ENCODE assay signal across 22 cellular contexts in genomic region chr11:19555266-19555665, GRCh38.
"Had no signal": no experiment of that assay in that cellular context is flagged by ENCODE, and none has a peak within 500 bp of the region (broad histone marks: within the 10 kb centered on the region; RNA-seq: fewer than 3 reads in every experiment).

No MANE protein-coding gene starts in this region.

- DNase-seq: dorsolateral prefrontal cortex; effector CD4-positive, alpha-beta T cell; foreskin fibroblast; gastrocnemius medialis; heart left ventricle; hippocampal formation; left cardiac atrium; left ventricle myocardium superior; naive thymus-derived CD4-positive, alpha-beta T cell; occipital lobe; ovary; posterior cingulate gyrus; psoas muscle; right cardiac atrium; stimulated activated CD4-positive, alpha-beta T cell treated with anti-CD3 and anti-CD28 coated beads, Interleukin-15, amount 100 ng/mL, for 24 hours; stimulated activated CD4-positive, alpha-beta T cell treated with anti-CD3 and anti-CD28 coated beads, Interleukin-2, amount 100 ng/mL, for 48 hours; stimulated activated naive B cell treated with anti-CD40 and anti-IgM and Interleukin-4, amounts not matched to agents 10 μg/mL and 1 μg/mL and 100 μg/mL, for 72 hours; trophoblast cell had no signal

- H3K9me3 ChIP-seq: gastrocnemius medialis, heart left ventricle, ovary, psoas muscle, thoracic aorta, vagina had no signal

- H3K27ac ChIP-seq: dorsolateral prefrontal cortex, gastrocnemius medialis, heart left ventricle, ovary, psoas muscle, skin epidermis, thoracic aorta, vagina had no signal

- H3K36me3 ChIP-seq: gastrocnemius medialis, heart left ventricle, ovary, thoracic aorta, vagina had no signal

- H3K4me3 ChIP-seq: dorsolateral prefrontal cortex, gastrocnemius medialis, heart left ventricle, lung, ovary, psoas muscle, skin epidermis, thoracic aorta, vagina had no signal

- H3K4me1 ChIP-seq: gastrocnemius medialis, psoas muscle, vagina had no signal

- ATAC-seq: gastrocnemius medialis; heart left ventricle; left cardiac atrium; left ventricle myocardium superior; naive thymus-derived CD4-positive, alpha-beta T cell; psoas muscle; right cardiac atrium; stimulated activated naive B cell treated with anti-CD40 and anti-IgM and Interleukin-4, amounts not matched to agents 10 μg/mL and 1 μg/mL and 100 μg/mL, for 72 hours had no signal

- H3K27me3 ChIP-seq: dorsolateral prefrontal cortex, gastrocnemius medialis, ovary, vagina had no signal
